In genomic region chr7:4257390-4258111, GRCh38 we compare ENCODE assay signal across 13 cellular contexts.
"Had no signal": no experiment of that assay in that cellular context is flagged by ENCODE, and none has a peak within 500 bp of the region (broad histone marks: within the 10 kb centered on the region; RNA-seq: fewer than 3 reads in every experiment).

No MANE protein-coding gene starts in this region.

- H3K27me3 ChIP-seq: right atrium auricular region had no signal

- ATAC-seq: activated CD8-positive, alpha-beta T cell treated with anti-CD3 and anti-CD28 coated beads, Interleukin-2, amount 10 ng/mL, durations not matched to agents 7 days and 5 days; T-cell had no signal

- H3K4me3 ChIP-seq: right atrium auricular region had no signal

- DNase-seq: activated CD4-positive, alpha-beta T cell treated with anti-CD3 and anti-CD28 coated beads for 4 hours; activated CD8-positive, alpha-beta memory T cell treated with anti-CD3 and anti-CD28 coated beads, Interleukin-2, amount 50 U/mL, for 48 hours; activated CD8-positive, alpha-beta T cell treated with anti-CD3 and anti-CD28 coated beads, Interleukin-2, amount 10 ng/mL, durations not matched to agents 7 days and 5 days; activated naive CD4-positive, alpha-beta T cell treated with Interleukin-2 at 50 U/mL for 16 hours; central memory CD4-positive, alpha-beta T cell; erythroblast; nephron progenitor cell; small intestine; T-cell; T1000; WERI-Rb-1 had no signal

- FAIRE-seq: astrocyte, small intestine had no signal

- H3K27ac ChIP-seq: right atrium auricular region, WERI-Rb-1 had no signal

- H3K4me1 ChIP-seq: right atrium auricular region had no signal

- H3K36me3 ChIP-seq: right atrium auricular region, WERI-Rb-1 had no signal
